ENCODE assay signal across 8 cellular contexts in the genomic region with DNA sequence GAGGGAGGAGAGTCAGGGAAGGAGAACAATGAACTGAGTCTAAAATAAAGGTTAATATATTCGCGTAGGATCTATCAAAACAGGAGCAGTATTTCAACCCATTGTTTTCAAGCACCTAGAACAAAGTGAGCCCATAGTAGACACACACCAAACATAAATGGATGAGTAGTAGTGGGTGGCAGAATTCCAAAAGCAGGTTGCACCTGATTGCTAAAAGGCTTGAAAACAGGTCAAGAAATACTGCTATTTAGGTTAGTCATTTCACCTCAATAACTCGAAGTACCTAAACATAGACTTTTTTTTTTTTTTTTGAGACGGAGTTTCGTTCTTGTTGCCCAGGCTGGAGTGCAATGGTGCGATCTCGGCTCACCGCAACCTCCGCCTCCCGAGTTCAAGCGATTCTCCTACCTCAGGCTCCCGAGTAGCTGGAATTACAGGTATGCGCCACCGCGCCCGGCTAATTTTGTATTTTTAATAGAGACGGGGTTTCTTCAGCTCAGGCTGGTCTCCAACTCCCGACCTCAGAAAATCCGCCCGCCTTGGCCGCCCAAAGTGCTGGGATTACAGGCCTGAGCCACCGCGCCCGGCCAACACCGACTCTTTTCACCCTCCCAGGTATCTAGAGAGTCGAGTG. TPM values are rescaled to one million over a fixed set of nuclear protein-coding genes. Genes with fewer than 3 reads are reported as not detected.
DNase-seq lines count a peak whose midpoint lies in the region; ATAC-seq, FAIRE-seq and TF ChIP-seq lines count a peak whose summit lies in the region.

No MANE protein-coding gene starts in this region.

- H3K4me3 Mint-ChIP-seq in activated CD4-positive, alpha-beta T cell treated with anti-CD3 and anti-CD28 coated beads, Interleukin-2, amount 10 ng/mL, durations not matched to agents 24 days and 14 days: peak overlapping the region; percentile 88
- H3K4me3 Mint-ChIP-seq in activated CD8-positive, alpha-beta T cell treated with anti-CD3 and anti-CD28 coated beads, Interleukin-2, amount 10 ng/mL, durations not matched to agents 7 days and 5 days: peak overlapping the region; percentile 79

- H3K27me3 ChIP-seq in iPS-20b (ENCODE audit: insufficient read depth, low read length) (no peaks in the 10 kb centered on the region), stomach (no peaks in the 10 kb centered on the region)

- intact Hi-C loops in activated CD4-positive, alpha-beta T cell treated with anti-CD3 and anti-CD28 coated beads, Interleukin-2, amount 10 ng/mL, durations not matched to agents 24 days and 14 days (cut with micrococcal nuclease): loop anchor here (1.0 to 5.0 kb wide), 5 partner anchors 67 to 1072 kb away; a partner anchor contains a TSS
- intact Hi-C loops in stomach (cut with DNase I; ENCODE audit: low total_unique reads): no loop called here

- no peak for ATAC-seq in activated CD8-positive, alpha-beta T cell treated with anti-CD3 and anti-CD28 coated beads, Interleukin-2, amount 10 ng/mL, durations not matched to agents 7 days and 5 days
- no peak for ATAC-seq in GM21528 (IDR thresholded peaks at IDR 0.05; ENCODE audit: low FRiP score, unreplicated experiment)

- DNase-seq in activated CD4-positive, alpha-beta T cell treated with anti-CD3 and anti-CD28 coated beads, Interleukin-2, amount 10 ng/mL, durations not matched to agents 24 days and 14 days: no peak
- no peak for DNase-seq in activated CD4-positive, alpha-beta T cell treated with anti-CD3 and anti-CD28 coated beads, Interleukin-2, amount 50 U/mL, for 1 hour
- DNase-seq in activated CD8-positive, alpha-beta T cell treated with anti-CD3 and anti-CD28 coated beads, Interleukin-2, amount 10 ng/mL, durations not matched to agents 7 days and 5 days: no peak
- DNase-seq in stomach: no peak
- no peak for DNase-seq in urothelium cell line (ENCODE audit: low spot score)
- DNase-seq in NCI-H2227 (lab: John Stamatoyannopoulos, UW; ENCODE audit: unreplicated experiment): no peak

- H3K9ac ChIP-seq in iPS-20b (ENCODE audit: low read depth, low read length): peak overlapping the region; percentile 81; the same call in 1 of the 2 replicates

- peaks cover 8% of the 10 kb centered on the region for H3K27me3 Mint-ChIP-seq in activated CD4-positive, alpha-beta T cell treated with anti-CD3 and anti-CD28 coated beads, Interleukin-2, amount 10 ng/mL, durations not matched to agents 24 days and 14 days
- no peaks in the 10 kb centered on the region for H3K27me3 Mint-ChIP-seq in activated CD8-positive, alpha-beta T cell treated with anti-CD3 and anti-CD28 coated beads, Interleukin-2, amount 10 ng/mL, durations not matched to agents 7 days and 5 days (ENCODE audit: low read depth)

- 8 to 23% (median 12%) methylated on average over 25 to 26 of the region's 26 CpGs for WGBS in stomach, 5 donors

- H3K36me3 Mint-ChIP-seq in activated CD4-positive, alpha-beta T cell treated with anti-CD3 and anti-CD28 coated beads, Interleukin-2, amount 10 ng/mL, durations not matched to agents 24 days and 14 days (ENCODE audit: low read depth): peaks cover 3% of the 10 kb centered on the region
- peaks cover 5% of the 10 kb centered on the region for H3K36me3 Mint-ChIP-seq in activated CD8-positive, alpha-beta T cell treated with anti-CD3 and anti-CD28 coated beads, Interleukin-2, amount 10 ng/mL, durations not matched to agents 7 days and 5 days (ENCODE audit: low read depth)

- H3K4me3 ChIP-seq in iPS-20b (ENCODE audit: low read length) (peak overlapping the region; percentile 87), stomach (peak overlapping the region; percentile 62 to 93 (median 80))

- peak overlapping the region; percentile 91 for H3K27ac Mint-ChIP-seq in activated CD4-positive, alpha-beta T cell treated with anti-CD3 and anti-CD28 coated beads, Interleukin-2, amount 10 ng/mL, durations not matched to agents 24 days and 14 days
- H3K27ac Mint-ChIP-seq in activated CD8-positive, alpha-beta T cell treated with anti-CD3 and anti-CD28 coated beads, Interleukin-2, amount 10 ng/mL, durations not matched to agents 7 days and 5 days: peak overlapping the region; percentile 82

- no peak for TF ChIP-seq EP300 in stomach (IDR thresholded peaks at IDR 0.05)

- POLR2A ChIA-PET in activated CD8-positive, alpha-beta T cell treated with anti-CD3 and anti-CD28 coated beads, Interleukin-2, amount 10 ng/mL, durations not matched to agents 7 days and 5 days (lab: Charles Lee): no interaction called here

- H3K4me1 ChIP-seq in iPS-20b (ENCODE audit: insufficient read depth, low read length) (peaks cover 27% of the 10 kb centered on the region), stomach (peaks cover 9 to 53% (median 29%) of the 10 kb centered on the region in 4 donors)

- H3K9me3 ChIP-seq in iPS-20b (ENCODE audit: insufficient read depth, low read depth, low read length) (no peaks in the 10 kb centered on the region), stomach (no peaks in the 10 kb centered on the region)

- peaks cover 3% of the 10 kb centered on the region for H3K9me3 Mint-ChIP-seq in activated CD4-positive, alpha-beta T cell treated with anti-CD3 and anti-CD28 coated beads, Interleukin-2, amount 10 ng/mL, durations not matched to agents 24 days and 14 days
- no peaks in the 10 kb centered on the region for H3K9me3 Mint-ChIP-seq in activated CD8-positive, alpha-beta T cell treated with anti-CD3 and anti-CD28 coated beads, Interleukin-2, amount 10 ng/mL, durations not matched to agents 7 days and 5 days (ENCODE audit: insufficient read depth)

- TF ChIP-seq CTCF in stomach (IDR thresholded peaks at IDR 0.05): no peak

- peak overlapping the region; percentile 91 for H3K27ac ChIP-seq in iPS-20b (ENCODE audit: low read length)
- peak overlapping the region; percentile 94 to 100 (median 98) for H3K27ac ChIP-seq in stomach

- peaks cover 28% of the 10 kb centered on the region for H3K4me1 Mint-ChIP-seq in activated CD4-positive, alpha-beta T cell treated with anti-CD3 and anti-CD28 coated beads, Interleukin-2, amount 10 ng/mL, durations not matched to agents 24 days and 14 days
- peaks cover 29% of the 10 kb centered on the region for H3K4me1 Mint-ChIP-seq in activated CD8-positive, alpha-beta T cell treated with anti-CD3 and anti-CD28 coated beads, Interleukin-2, amount 10 ng/mL, durations not matched to agents 7 days and 5 days (ENCODE audit: low read depth)

- no peak for FAIRE-seq in urothelium cell line (lab: Jason Lieb, UNC)

- no peak for TF ChIP-seq POLR2A in stomach (IDR thresholded peaks at IDR 0.05)

- CTCF ChIA-PET in activated CD8-positive, alpha-beta T cell treated with anti-CD3 and anti-CD28 coated beads, Interleukin-2, amount 10 ng/mL, durations not matched to agents 7 days and 5 days (lab: Charles Lee): interaction anchor here (0.7 kb wide), 1 partner anchor 173 kb away, joined by 4 read pairs; no protein-coding TSS in a partner anchor

- H3K36me3 ChIP-seq in iPS-20b (ENCODE audit: insufficient read depth, low read depth, low read length) (no peaks in the 10 kb centered on the region), stomach (no peaks in the 10 kb centered on the region)

RNA-seq across cellular contexts. Expression of a gene that starts 0.9 kb away (rescaled TPM):
- 19.0 and 19.5 TPM in 2 replicates for total RNA-seq in activated CD4-positive, alpha-beta T cell treated with anti-CD3 and anti-CD28 coated beads, Interleukin-2, amount 10 ng/mL, durations not matched to agents 24 days and 14 days
- 10 to 100 TPM; 12.5 to 14.1 TPM for total RNA-seq in activated CD8-positive, alpha-beta T cell treated with anti-CD3 and anti-CD28 coated beads, Interleukin-2, amount 10 ng/mL, durations not matched to agents 7 days and 5 days
- 10 to 100 TPM in 4 of 5 donors, 1 to 10 TPM in 1; 3.2 to 38.0 (median 26.8) TPM for total RNA-seq in stomach
- 10 to 100 TPM; 13.8 to 26.1 (median 22.8) TPM for polyA plus RNA-seq in stomach
